Comparison of ENCODE assay signal across 22 cellular contexts in the genomic region with DNA sequence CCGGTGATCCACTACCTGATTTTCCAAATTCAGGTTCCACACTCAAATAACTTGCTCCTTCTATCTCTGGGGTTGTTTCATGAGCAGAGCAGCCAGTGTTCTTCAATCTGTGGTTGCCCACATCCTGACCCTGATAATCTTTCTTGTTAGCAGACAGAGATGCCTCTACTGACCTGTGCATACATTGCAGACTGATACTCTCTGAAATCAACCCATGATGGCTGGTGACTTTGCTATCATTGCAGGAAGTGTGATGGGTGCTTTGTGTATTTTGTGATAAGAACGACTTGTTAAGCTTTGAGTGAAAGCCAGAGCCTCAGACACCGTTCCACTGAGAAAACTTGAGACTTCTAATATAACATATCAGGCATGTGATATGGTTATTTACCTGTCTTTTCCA. TPM values are rescaled to one million over a fixed set of nuclear protein-coding genes. Genes with fewer than 3 reads are reported as not detected.
A peak's percentile ranks its signal among the peaks of the same experiment; 100 is the strongest.
DNase-seq lines count a peak whose midpoint lies in the region; ATAC-seq and TF ChIP-seq lines count a peak whose summit lies in the region.
"Had no signal": no experiment of that assay in that cellular context is flagged by ENCODE, and none has a peak within 500 bp of the region (broad histone marks: within the 10 kb centered on the region; RNA-seq: fewer than 3 reads in every experiment).

No MANE protein-coding gene starts in this region.

- no peaks in the 10 kb centered on the region for H3K79me2 ChIP-seq in mammary epithelial cell (ENCODE audit: insufficient read depth, low read length)

- H3K27ac ChIP-seq in naive thymus-derived CD4-positive, alpha-beta T cell (ENCODE audit: low read depth, low read length): no peak overlapping the region
- H3K27ac ChIP-seq in mammary epithelial cell (ENCODE audit: insufficient read depth, low read depth, low read length): no peak overlapping the region
- H3K27ac ChIP-seq: GM23248, neural progenitor cell, psoas muscle, vagina, VCaP had no signal

- no peak overlapping the region for H2AFZ ChIP-seq in mammary epithelial cell (ENCODE audit: low read depth, low read length)
- H2AFZ ChIP-seq: GM23248, neural progenitor cell had no signal

- TF ChIP-seq POLR2A in NB4 (IDR thresholded peaks at IDR 0.05; ENCODE audit: extremely low read depth, insufficient read length): no peak

- intact Hi-C loops in Caco-2 (cut with micrococcal nuclease; ENCODE audit: unreplicated experiment): no loop called here
- intact Hi-C loops in activated T-helper 2 cell treated with anti-CD3 and anti-CD28 coated beads, Interferon-gamma antibody, Interleukin-2, Interleukin-4, amounts not matched to agents 10 μg/mL and 5 μg/mL and 100 μg/mL, durations not matched to agents 14 hours and 24 hours and 36 hours (cut with micrococcal nuclease): no loop called here
- intact Hi-C loops in naive thymus-derived CD4-positive, alpha-beta T cell (cut with micrococcal nuclease): no loop called here
- intact Hi-C loops in mammary epithelial cell (cut with micrococcal nuclease): no loop called here

- DNase-seq in Caco-2: peak; percentile 28 to 57
- DNase-seq in NB4 (ENCODE audit: low read depth): peak; percentile 11
- peak; percentile 19 for DNase-seq in activated T-helper 2 cell treated with anti-CD3 and anti-CD28 coated beads, Interferon-gamma antibody, Interleukin-2, Interleukin-4, amounts not matched to agents 10 μg/mL and 5 μg/mL and 100 μg/mL, durations not matched to agents 14 hours and 24 hours and 36 hours (ENCODE audit: low spot score)
- DNase-seq in naive thymus-derived CD4-positive, alpha-beta T cell: peak in 5 of 9 donors; percentile 2 to 24 (median 4)
- DNase-seq in NCI-H526 (lab: John Stamatoyannopoulos, UW): no peak
- DNase-seq in mammary epithelial cell: no peak
- DNase-seq: activated CD4-positive, alpha-beta T cell treated with anti-CD3 and anti-CD28 coated beads, Interleukin-2, amount 50 U/mL, for 4 hours; activated naive CD4-positive, alpha-beta T cell; activated T-cell treated with anti-CD3 and anti-CD28 coated beads for 4 hours; amygdala; cortex of kidney; GM23248; Kasumi-1; NCI-H1092 treated with DMSO at 0.1 percent for 48 hours; NCI-H2029; psoas muscle had no signal

- in situ Hi-C loops in mammary epithelial cell (cut with MboI; ENCODE audit: low sequenced_read_pairs in 2 of 2): no loop called here

- peaks cover 81% of the 10 kb centered on the region for H3K4me1 ChIP-seq in Caco-2
- peaks cover 0 to 4% of the 10 kb centered on the region in 2 donors for H3K4me1 ChIP-seq in naive thymus-derived CD4-positive, alpha-beta T cell (ENCODE audit: control insufficient read depth in 2 of 2, insufficient read depth in 2 of 2, low read length in 2 of 2)
- no peaks in the 10 kb centered on the region for H3K4me1 ChIP-seq in mammary epithelial cell (ENCODE audit: insufficient read depth, low read length)
- H3K4me1 ChIP-seq: neural progenitor cell, psoas muscle, vagina had no signal

- H3K9me3 ChIP-seq in Caco-2 (peaks cover 7% of the 10 kb centered on the region; the same call in 1 of the 2 replicates), mammary epithelial cell (replicated peaks; ENCODE audit: insufficient read depth, low read length) (no peaks in the 10 kb centered on the region)
- H3K9me3 ChIP-seq in naive thymus-derived CD4-positive, alpha-beta T cell (ENCODE audit: control insufficient read depth in 2 of 3, low read length in 3 of 3): no peaks in the 10 kb centered on the region
- H3K9me3 ChIP-seq: psoas muscle, vagina had no signal

- no peak overlapping the region for H3K4me2 ChIP-seq in mammary epithelial cell (ENCODE audit: insufficient read depth, low read depth, low read length)
- H3K4me2 ChIP-seq: neural progenitor cell had no signal

- H3K9me3 Mint-ChIP-seq in Caco-2 (ENCODE audit: unreplicated experiment): no peaks in the 10 kb centered on the region
- H3K9me3 Mint-ChIP-seq in activated T-helper 2 cell treated with anti-CD3 and anti-CD28 coated beads, Interferon-gamma antibody, Interleukin-2, Interleukin-4, amounts not matched to agents 10 μg/mL and 5 μg/mL and 100 μg/mL, durations not matched to agents 14 hours and 24 hours and 36 hours: no peaks in the 10 kb centered on the region
- peaks cover 0 to 5% (median 0%) of the 10 kb centered on the region in 11 donors for H3K9me3 Mint-ChIP-seq in naive thymus-derived CD4-positive, alpha-beta T cell
- H3K9me3 Mint-ChIP-seq: mesothelial cell of epicardium, neural progenitor cell had no signal

- no peaks in the 10 kb centered on the region for H3K27me3 Mint-ChIP-seq in Caco-2 (ENCODE audit: insufficient read depth, unreplicated experiment)
- H3K27me3 Mint-ChIP-seq in activated T-helper 2 cell treated with anti-CD3 and anti-CD28 coated beads, Interferon-gamma antibody, Interleukin-2, Interleukin-4, amounts not matched to agents 10 μg/mL and 5 μg/mL and 100 μg/mL, durations not matched to agents 14 hours and 24 hours and 36 hours (ENCODE audit: low read depth): peaks cover 6% of the 10 kb centered on the region
- peaks cover 5 to 8% (median 8%) of the 10 kb centered on the region in 5 donors for H3K27me3 Mint-ChIP-seq in naive thymus-derived CD4-positive, alpha-beta T cell

- 77% methylated on average over 3 of the region's 3 CpGs for WGBS in mammary epithelial cell (ENCODE audit: low coverage, missing lambda C conversion rate)

- ATAC-seq in naive thymus-derived CD4-positive, alpha-beta T cell: peak; percentile 66
- no peak for ATAC-seq in GM21423 (IDR thresholded peaks at IDR 0.05; ENCODE audit: unreplicated experiment)
- ATAC-seq: psoas muscle, Right ventricle myocardium inferior had no signal

- CTCF ChIA-PET in Caco-2 (lab: Charles Lee) (interaction anchor here (0.7 kb wide), 2 partner anchors 38 to 55 kb away, joined by 3 to 4 read pairs; no protein-coding TSS in a partner anchor), mammary epithelial cell (lab: Charles Lee; ENCODE audit: low non-redundant PET) (no interaction called here)
- CTCF ChIA-PET in naive thymus-derived CD4-positive, alpha-beta T cell (lab: Charles Lee): no interaction called here

- H3K9ac ChIP-seq in mammary epithelial cell (ENCODE audit: insufficient read depth, low read length): no peak overlapping the region
- H3K9ac ChIP-seq: GM23248, neural progenitor cell had no signal

- no peaks in the 10 kb centered on the region for H4K20me1 ChIP-seq in mammary epithelial cell (ENCODE audit: insufficient read depth, low read length)

- dilution Hi-C loops in mammary epithelial cell (cut with HindIII; ENCODE audit: low sequenced_read_pairs): no loop called here

- no peaks in the 10 kb centered on the region for H3K27me3 ChIP-seq in Caco-2 (replicated peaks; ENCODE audit: control insufficient read depth, insufficient read depth, low read length)
- H3K27me3 ChIP-seq in naive thymus-derived CD4-positive, alpha-beta T cell (ENCODE audit: control insufficient read depth in 2 of 2, insufficient read depth in 2 of 2, low read length in 2 of 2): no peaks in the 10 kb centered on the region
- no peaks in the 10 kb centered on the region for H3K27me3 ChIP-seq in mammary epithelial cell (ENCODE audit: insufficient read depth, low read length)
- H3K27me3 ChIP-seq: neural progenitor cell, vagina had no signal

- TF ChIP-seq CTCF in Caco-2 (IDR thresholded peaks at IDR 0.05; ENCODE audit: insufficient read depth in 1 of 2, low read depth in 1 of 2, low read length in 1 of 2, severe bottlenecking in 1 of 2, unreplicated experiment in 1 of 2) (no peak), NB4 (IDR thresholded peaks at IDR 0.05; ENCODE audit: low read depth, low read length) (no peak), mammary epithelial cell (conservative IDR thresholded peaks at IDR 0.05 in 1 of 2, IDR thresholded peaks at IDR 0.05 in 1 of 2; ENCODE audit: extremely low read depth in 1 of 2, insufficient read depth in 1 of 2, low read depth in 1 of 2, low read length in 2 of 2) (no peak)

- H3K36me3 Mint-ChIP-seq in Caco-2 (ENCODE audit: insufficient read depth, unreplicated experiment): peaks cover 14% of the 10 kb centered on the region
- no peaks in the 10 kb centered on the region for H3K36me3 Mint-ChIP-seq in activated T-helper 2 cell treated with anti-CD3 and anti-CD28 coated beads, Interferon-gamma antibody, Interleukin-2, Interleukin-4, amounts not matched to agents 10 μg/mL and 5 μg/mL and 100 μg/mL, durations not matched to agents 14 hours and 24 hours and 36 hours (ENCODE audit: low read depth)
- no peaks in the 10 kb centered on the region for H3K36me3 Mint-ChIP-seq in naive thymus-derived CD4-positive, alpha-beta T cell
- H3K36me3 Mint-ChIP-seq: mesothelial cell of epicardium had no signal

- POLR2A ChIA-PET in Caco-2 (lab: Charles Lee): no interaction called here
- POLR2A ChIA-PET in naive thymus-derived CD4-positive, alpha-beta T cell (lab: Charles Lee): no interaction called here

- peaks cover 11% of the 10 kb centered on the region for H3K4me1 Mint-ChIP-seq in Caco-2 (ENCODE audit: low read depth, unreplicated experiment)
- peaks cover 10% of the 10 kb centered on the region for H3K4me1 Mint-ChIP-seq in activated T-helper 2 cell treated with anti-CD3 and anti-CD28 coated beads, Interferon-gamma antibody, Interleukin-2, Interleukin-4, amounts not matched to agents 10 μg/mL and 5 μg/mL and 100 μg/mL, durations not matched to agents 14 hours and 24 hours and 36 hours (ENCODE audit: low read depth)
- H3K4me1 Mint-ChIP-seq in naive thymus-derived CD4-positive, alpha-beta T cell: peaks cover 0 to 15% (median 11%) of the 10 kb centered on the region in 7 donors
- H3K4me1 Mint-ChIP-seq: mesothelial cell of epicardium, neural progenitor cell had no signal

- H3K4me3 ChIP-seq in Caco-2 (ENCODE audit: low read depth, low read length): no peak overlapping the region
- no peak overlapping the region for H3K4me3 ChIP-seq in NB4 (ENCODE audit: low read depth, low read length)
- H3K4me3 ChIP-seq in naive thymus-derived CD4-positive, alpha-beta T cell (ENCODE audit: low read length): no peak overlapping the region
- H3K4me3 ChIP-seq in mammary epithelial cell (replicated peaks in 1 of 3; ENCODE audit: insufficient read depth in 1 of 3, low read depth in 2 of 3, low read length in 3 of 3): no peak overlapping the region
- H3K4me3 ChIP-seq: GM23248, neural progenitor cell, psoas muscle, vagina had no signal

- H3K36me3 ChIP-seq in Caco-2 (ENCODE audit: control insufficient read depth, insufficient read depth, low read length): no peaks in the 10 kb centered on the region; the same call in 1 of the 2 replicates
- no peaks in the 10 kb centered on the region for H3K36me3 ChIP-seq in naive thymus-derived CD4-positive, alpha-beta T cell (ENCODE audit: control insufficient read depth in 2 of 3, insufficient read depth in 3 of 3, low read length in 3 of 3)
- no peaks in the 10 kb centered on the region for H3K36me3 ChIP-seq in mammary epithelial cell (ENCODE audit: insufficient read depth, low read length)
- H3K36me3 ChIP-seq: neural progenitor cell, vagina had no signal

- no peak overlapping the region for H3K4me3 Mint-ChIP-seq in Caco-2 (ENCODE audit: unreplicated experiment)
- no peak overlapping the region for H3K4me3 Mint-ChIP-seq in activated T-helper 2 cell treated with anti-CD3 and anti-CD28 coated beads, Interferon-gamma antibody, Interleukin-2, Interleukin-4, amounts not matched to agents 10 μg/mL and 5 μg/mL and 100 μg/mL, durations not matched to agents 14 hours and 24 hours and 36 hours (ENCODE audit: low read depth)
- peak overlapping the region in 1 of 10 donors; percentile 17 for H3K4me3 Mint-ChIP-seq in naive thymus-derived CD4-positive, alpha-beta T cell
- H3K4me3 Mint-ChIP-seq: mesothelial cell of epicardium, neural progenitor cell had no signal

- BruUV-seq in Caco-2 (replicated peaks; lab: Mats Ljungman, UMichigan) (no TSS peak), mammary epithelial cell (replicated peaks; lab: Mats Ljungman, UMichigan) (no TSS peak)

- H3K27ac Mint-ChIP-seq in Caco-2 (ENCODE audit: unreplicated experiment): peak overlapping the region; percentile 27
- H3K27ac Mint-ChIP-seq in activated T-helper 2 cell treated with anti-CD3 and anti-CD28 coated beads, Interferon-gamma antibody, Interleukin-2, Interleukin-4, amounts not matched to agents 10 μg/mL and 5 μg/mL and 100 μg/mL, durations not matched to agents 14 hours and 24 hours and 36 hours: no peak overlapping the region
- H3K27ac Mint-ChIP-seq in naive thymus-derived CD4-positive, alpha-beta T cell: no peak overlapping the region
- H3K27ac Mint-ChIP-seq: mesothelial cell of epicardium, neural progenitor cell had no signal

RNA-seq across cellular contexts. Expression of a gene that starts 39.9 kb away (rescaled TPM):
- total RNA-seq in Caco-2 (2022) (3.3 and 4.4 TPM in 2 replicates), mammary epithelial cell (1 to 10 TPM; 1.4 to 4.5 TPM)
- 2.3 and 3.2 TPM in 2 replicates for total RNA-seq in activated T-helper 2 cell treated with anti-CD3 and anti-CD28 coated beads, Interferon-gamma antibody, Interleukin-2, Interleukin-4, amounts not matched to agents 10 μg/mL and 5 μg/mL and 100 μg/mL, durations not matched to agents 14 hours and 24 hours and 36 hours
- 1 to 10 TPM in 3 of 5 experiments, under 1 TPM in 2; 0.29 to 2.4 (median 1.6) TPM for total RNA-seq in naive thymus-derived CD4-positive, alpha-beta T cell
- under 1 TPM in 1 of 2 donors, not detected in 1; 0.14 TPM for polyA plus RNA-seq in naive thymus-derived CD4-positive, alpha-beta T cell
- 0.44 TPM for polyA plus RNA-seq in mammary epithelial cell
- not detected for polyA minus RNA-seq in mammary epithelial cell
- total RNA-seq: GM23248 had no signal
- polyA plus RNA-seq: GM23248 had no signal

Comparison
In these comparisons a context has a peak if more than half of its experiments do, and no peak if none do; other contexts are left out.
1. DNase-seq: peak in Caco-2 (2 of 2), NB4 (single experiment), activated T-helper 2 cell treated with anti-CD3 and anti-CD28 coated beads, Interferon-gamma antibody, Interleukin-2, Interleukin-4, amounts not matched to agents 10 μg/mL and 5 μg/mL and 100 μg/mL, durations not matched to agents 14 hours and 24 hours and 36 hours (single experiment) and naive thymus-derived CD4-positive, alpha-beta T cell (5 of 9); none in NCI-H526 (0 of 2) and mammary epithelial cell (single experiment).